Comparison of ENCODE assay signal across 1 cellular context in the genomic region with DNA sequence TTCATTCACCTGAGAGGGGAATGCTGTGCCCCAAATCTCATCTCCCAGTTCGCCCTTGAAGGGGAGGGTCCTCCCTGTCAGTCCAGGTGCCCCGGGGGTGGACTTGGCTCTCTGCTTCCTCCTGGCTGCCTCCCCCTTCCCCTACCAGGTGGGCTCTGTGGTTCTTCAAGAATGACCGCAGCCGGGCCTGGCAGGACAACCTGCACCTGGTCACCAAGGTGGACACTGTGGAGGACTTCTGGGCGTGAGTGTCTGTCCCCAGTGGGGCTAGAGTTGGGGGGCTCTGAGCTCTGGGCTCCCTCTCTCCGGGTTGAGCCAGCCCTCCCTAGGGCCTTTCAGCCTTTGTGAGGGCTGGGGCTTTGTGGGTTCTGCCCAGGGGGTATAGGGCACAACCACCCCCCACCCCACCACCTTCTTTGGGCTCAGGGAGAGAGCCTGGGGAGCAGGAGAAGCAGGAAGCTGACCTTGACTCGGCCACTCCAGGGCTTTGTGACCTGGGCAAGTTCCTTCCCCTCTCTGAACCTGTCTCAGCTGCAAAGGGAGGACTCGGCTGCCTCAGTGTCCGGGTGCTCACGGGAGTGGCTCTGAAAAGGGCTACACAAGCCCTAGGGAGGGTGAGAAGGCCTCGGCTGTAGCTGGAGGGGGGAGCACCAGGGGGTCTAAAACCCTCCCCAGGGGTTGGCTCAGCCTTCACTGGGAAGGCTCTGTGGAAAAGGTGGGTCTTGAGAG.
TF ChIP-seq lines count a peak whose summit lies in the region.

No MANE protein-coding gene starts in this region.

TF ChIP-seq in H1, 55 proteins besides CTCF, POLR2A, EP300 and RAD21:
- no peak for TF ChIP-seq GABPA (IDR thresholded peaks at IDR 0.05; ENCODE audit: borderline replicate concordance, insufficient read depth, low read length)
- no peak for TF ChIP-seq GTF2F1 (IDR thresholded peaks at IDR 0.05; ENCODE audit: borderline replicate concordance, low read depth, low read length)
- no peak for TF ChIP-seq CHD2 (IDR thresholded peaks at IDR 0.05; ENCODE audit: low read length)
- TF ChIP-seq MAX (IDR thresholded peaks at IDR 0.05) = no peak
- TF ChIP-seq KDM5A (IDR thresholded peaks at IDR 0.05; ENCODE audit: low read length) = no peak
- TF ChIP-seq RFX5 (IDR thresholded peaks at IDR 0.05; ENCODE audit: borderline replicate concordance, low read depth, low read length) = no peak
- no peak for TF ChIP-seq KDM4A (IDR thresholded peaks at IDR 0.05; ENCODE audit: low read depth, low read length, severe bottlenecking)
- TF ChIP-seq ZNF274 (IDR thresholded peaks at IDR 0.05; ENCODE audit: borderline replicate concordance, extremely low read depth, low read length) = no peak
- TF ChIP-seq TCF12 (IDR thresholded peaks at IDR 0.05; ENCODE audit: low read depth, low read length) = no peak
- no peak for TF ChIP-seq YY1 (IDR thresholded peaks at IDR 0.05; ENCODE audit: low read depth, low read length)
